Comparison of ENCODE assay signal across 22 cellular contexts in genomic region chr14:85056228-85056627, GRCh38.
DNase-seq lines count a peak whose midpoint lies in the region; ATAC-seq and TF ChIP-seq lines count a peak whose summit lies in the region.
"Had no signal": no experiment of that assay in that cellular context is flagged by ENCODE, and none has a peak within 500 bp of the region (broad histone marks: within the 10 kb centered on the region; RNA-seq: fewer than 3 reads in every experiment).

No MANE protein-coding gene starts in this region.

- TF ChIP-seq CTCF in chondrocyte (IDR thresholded peaks at IDR 0.05) (no peak), WERI-Rb-1 (IDR thresholded peaks at IDR 0.05; ENCODE audit: low read depth, low read length) (no peak)

- H3K36me3 ChIP-seq in WERI-Rb-1, result no peaks in the 10 kb centered on the region
- H3K36me3 ChIP-seq: BE2C, BLaER1 had no signal

- H3K27ac Mint-ChIP-seq in chondrocyte (ENCODE audit: unreplicated experiment), result peak overlapping the region; percentile 34
- H3K27ac Mint-ChIP-seq: CD14-positive monocyte; CD4-positive, alpha-beta memory T cell; CD4-positive, CD25-positive, alpha-beta regulatory T cell; CD8-positive, alpha-beta memory T cell had no signal

- no peak overlapping the region for H3K4me3 Mint-ChIP-seq in chondrocyte (ENCODE audit: unreplicated experiment)
- H3K4me3 Mint-ChIP-seq: CD14-positive monocyte; CD4-positive, alpha-beta memory T cell; CD4-positive, CD25-positive, alpha-beta regulatory T cell; CD8-positive, alpha-beta memory T cell had no signal

- DNase-seq in Right ventricle myocardium superior, result no peak
- DNase-seq in cardiac septum (ENCODE audit: low spot score), result no peak
- no peak for DNase-seq in chondrocyte (ENCODE audit: low spot score)
- DNase-seq in fibroblast of gingiva (ENCODE audit: low read depth), result peak; percentile 12
- no peak for DNase-seq in sciatic nerve (ENCODE audit: low spot score)
- no peak for DNase-seq in stimulated activated CD4-positive, alpha-beta T cell treated with anti-CD3 and anti-CD28 coated beads, Interleukin-12 subunit alpha, Interleukin-12 subunit beta, amount 100 ng/mL, for 4 hours
- no peak for DNase-seq in WERI-Rb-1
- DNase-seq: 8988T; ACHN; BE2C; C1 segment of cervical spinal cord; CD4-positive, alpha-beta memory T cell; CD4-positive, CD25-positive, alpha-beta regulatory T cell; CD8-positive, alpha-beta memory T cell; COR-L47; DMS 273 treated with DMSO at 0.1 percent for 48 hours; DMS153; DMS53; DMS79 treated with DMSO at 0.1 percent for 48 hours; GF-D8 had no signal

- peaks cover 25% of the 10 kb centered on the region for H3K4me1 Mint-ChIP-seq in chondrocyte (ENCODE audit: low read depth)
- H3K4me1 Mint-ChIP-seq: CD14-positive monocyte; CD4-positive, alpha-beta memory T cell; CD4-positive, CD25-positive, alpha-beta regulatory T cell; CD8-positive, alpha-beta memory T cell had no signal

- ATAC-seq in Right ventricle myocardium superior (ENCODE audit: poor library complexity), result peak; percentile 52
- peak; percentile 67 for ATAC-seq in sciatic nerve

- H3K4me3 ChIP-seq in WERI-Rb-1 (ENCODE audit: low read depth, low read length), result no peak overlapping the region
- H3K4me3 ChIP-seq: BLaER1 had no signal

- intact Hi-C loops in Right ventricle myocardium superior (cut with DNase I), result no loop called here
- intact Hi-C loops in cardiac septum (cut with DNase I), result no loop called here
- intact Hi-C loops in sciatic nerve (cut with DNase I), result no loop called here

- no peaks in the 10 kb centered on the region for H3K27me3 ChIP-seq in WERI-Rb-1 (ENCODE audit: insufficient read depth, low read depth, severe bottlenecking)
- H3K27me3 ChIP-seq: BE2C, BLaER1 had no signal

- no peak overlapping the region for H3K27ac ChIP-seq in WERI-Rb-1
- H3K27ac ChIP-seq: BLaER1 had no signal

- peaks cover 12% of the 10 kb centered on the region for H3K9me3 Mint-ChIP-seq in chondrocyte (ENCODE audit: low read depth)

- peaks cover 2% of the 10 kb centered on the region for H3K36me3 Mint-ChIP-seq in chondrocyte (ENCODE audit: low read depth)
- H3K36me3 Mint-ChIP-seq: CD14-positive monocyte; CD4-positive, alpha-beta memory T cell; CD4-positive, CD25-positive, alpha-beta regulatory T cell; CD8-positive, alpha-beta memory T cell had no signal

- H3K9me3 ChIP-seq in WERI-Rb-1 (ENCODE audit: severe bottlenecking), result peaks cover 5% of the 10 kb centered on the region
- H3K9me3 ChIP-seq: BE2C had no signal

- H3K27me3 Mint-ChIP-seq in chondrocyte (ENCODE audit: low read depth), result no peaks in the 10 kb centered on the region
- H3K27me3 Mint-ChIP-seq: CD4-positive, alpha-beta memory T cell; CD4-positive, CD25-positive, alpha-beta regulatory T cell; CD8-positive, alpha-beta memory T cell had no signal
